ENCODE assay signal across 8 cellular contexts in genomic region chr2:96144481-96145027, GRCh38. TPM values are rescaled to one million over a fixed set of nuclear protein-coding genes. Genes with fewer than 3 reads are reported as not detected.
DNase-seq lines count a peak whose midpoint lies in the region; ATAC-seq and TF ChIP-seq lines count a peak whose summit lies in the region.

No MANE protein-coding gene starts in this region.

- DNase-seq in activated CD4-positive, alpha-beta T cell treated with anti-CD3 and anti-CD28 coated beads for 48 hours: peak; percentile 64
- DNase-seq in prostate gland (ENCODE audit: low spot score) (peak; percentile 14), hepatic stellate cell (ENCODE audit: low spot score) (no peak), NCI-H446 (lab: John Stamatoyannopoulos, UW) (no peak), NCI-H1436 (lab: John Stamatoyannopoulos, UW) (no peak)

- H3K4me1 ChIP-seq in ACC112 (ENCODE audit: control insufficient read depth, insufficient read depth, low read length, unreplicated experiment): peaks cover 19% of the 10 kb centered on the region
- no peaks in the 10 kb centered on the region for H3K4me1 ChIP-seq in prostate gland (replicated peaks)

- ATAC-seq in HG02870 (IDR thresholded peaks at IDR 0.05; ENCODE audit: unreplicated experiment): peak; percentile 1
- ATAC-seq in esophagus mucosa: peak; percentile 17

- no peak for TF ChIP-seq POLR2A in prostate gland (IDR thresholded peaks at IDR 0.05)

- intact Hi-C loops in prostate gland (cut with DNase I): no loop called here

- peak overlapping the region; percentile 88 for H3K4me3 ChIP-seq in ACC112 (ENCODE audit: low read depth, low read length)
- peak overlapping the region; percentile 40 to 47 for H3K4me3 ChIP-seq in prostate gland

- TF ChIP-seq CTCF in prostate gland (IDR thresholded peaks at IDR 0.05): no peak

- no peaks in the 10 kb centered on the region for H3K9me3 ChIP-seq in prostate gland

- H3K27me3 ChIP-seq in ACC112 (ENCODE audit: insufficient read depth, low read length): no peaks in the 10 kb centered on the region
- H3K27me3 ChIP-seq in prostate gland (replicated peaks; ENCODE audit: insufficient read depth): no peaks in the 10 kb centered on the region

- 12% methylated on average over 27 of the region's 35 CpGs for WGBS in prostate gland

- peak overlapping the region; percentile 74 for H2AFZ ChIP-seq in ACC112 (ENCODE audit: low read length, unreplicated experiment)

- H3K36me3 ChIP-seq in ACC112 (ENCODE audit: insufficient read depth, low read length) (no peaks in the 10 kb centered on the region), prostate gland (no peaks in the 10 kb centered on the region)

- no peak overlapping the region for H3K27ac ChIP-seq in ACC112 (ENCODE audit: low read depth, low read length)
- peak overlapping the region in 1 of 2 donors; percentile 53 for H3K27ac ChIP-seq in prostate gland

- H3K79me2 ChIP-seq in ACC112 (ENCODE audit: control insufficient read depth, insufficient read depth, low read length, unreplicated experiment): no peaks in the 10 kb centered on the region

RNA-seq across cellular contexts. Expression of gene DUSP2, which starts 0.7 kb away (rescaled TPM):
- total RNA-seq in esophagus mucosa: 1.8 TPM
- 10 to 100 TPM in 1 of 2 donors, 1 to 10 TPM in 1; 5.2 to 45.7 TPM for total RNA-seq in prostate gland

RNA-seq across cellular contexts. Expression of gene ASTL, which starts 6.3 kb away (rescaled TPM):
- total RNA-seq in esophagus mucosa: 0.28 TPM
- under 1 TPM in 1 of 2 donors, not detected in 1; 0.57 TPM for total RNA-seq in prostate gland

RNA-seq across cellular contexts. Expression of gene ADRA2B, which starts 28.2 kb away (rescaled TPM):
- total RNA-seq in esophagus mucosa (not detected), prostate gland (1 to 10 TPM in 1 of 2 donors, under 1 TPM in 1; 0.23 to 5.0 TPM)

Comparison
In these comparisons a context has a peak if more than half of its experiments do, and no peak if none do; other contexts are left out.
1. DNase-seq: peak in activated CD4-positive, alpha-beta T cell treated with anti-CD3 and anti-CD28 coated beads for 48 hours (single experiment) and prostate gland (single experiment); none in hepatic stellate cell (single experiment), NCI-H446 (0 of 2) and NCI-H1436 (single experiment).